Comparison of ENCODE assay signal across 21 cellular contexts in the genomic region with DNA sequence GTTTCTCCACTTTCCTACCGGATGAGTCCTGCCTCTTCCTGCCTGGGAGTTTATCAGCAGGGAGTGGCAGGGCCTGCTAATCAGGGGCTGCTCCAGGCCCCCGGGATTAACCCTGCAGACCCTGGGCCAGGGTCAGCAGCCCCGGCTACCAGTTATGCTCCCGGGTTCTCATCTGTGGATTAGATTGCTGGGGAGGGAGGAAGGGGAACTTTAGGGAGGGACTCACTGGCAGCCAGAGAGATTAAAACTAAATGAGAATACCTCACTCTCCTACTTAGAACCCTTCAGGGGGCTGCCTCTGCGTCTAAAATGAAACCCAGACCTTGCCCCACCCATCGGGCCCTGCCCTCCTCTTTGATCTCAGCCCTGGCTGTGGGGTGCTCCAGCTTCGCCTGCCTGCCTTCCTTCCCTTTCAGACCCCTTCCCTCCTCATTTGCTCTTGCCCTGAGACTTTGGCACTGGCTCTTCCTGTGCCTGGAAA.
DNase-seq lines count a peak whose midpoint lies in the region; ATAC-seq and TF ChIP-seq lines count a peak whose summit lies in the region.
"Had no signal": no experiment of that assay in that cellular context is flagged by ENCODE, and none has a peak within 500 bp of the region (broad histone marks: within the 10 kb centered on the region; RNA-seq: fewer than 3 reads in every experiment).

No MANE protein-coding gene starts in this region.

- H3K9me3 Mint-ChIP-seq in GM23338 (no peaks in the 10 kb centered on the region), endodermal cell (peaks cover 1% of the 10 kb centered on the region), neural progenitor cell (no peaks in the 10 kb centered on the region)

- H3K27ac ChIP-seq in GM23338 (ENCODE audit: low read depth) (no peak overlapping the region), endodermal cell (ENCODE audit: low read depth, low read length) (no peak overlapping the region), neural progenitor cell (no peak overlapping the region)
- H3K27ac ChIP-seq: HL-60 had no signal

- H2AFZ ChIP-seq in GM23338 (peak overlapping the region; percentile 91; the same call in 1 of the 2 replicates), neural progenitor cell (replicated peaks) (peak overlapping the region; percentile 47)

- H3K27me3 Mint-ChIP-seq in GM23338 (ENCODE audit: insufficient read depth, low read depth, poor library complexity): peaks cover 60% of the 10 kb centered on the region
- peaks cover 69% of the 10 kb centered on the region for H3K27me3 Mint-ChIP-seq in endodermal cell (ENCODE audit: insufficient read depth)
- peaks cover 49% of the 10 kb centered on the region for H3K27me3 Mint-ChIP-seq in neural progenitor cell (ENCODE audit: insufficient read depth, low read depth)

- H3K36me3 Mint-ChIP-seq in GM23338 (ENCODE audit: low read depth) (no peaks in the 10 kb centered on the region), endodermal cell (ENCODE audit: low read depth) (no peaks in the 10 kb centered on the region), neural progenitor cell (no peaks in the 10 kb centered on the region)

- H3F3A ChIP-seq in GM23338 (replicated peaks; ENCODE audit: low read depth) (peaks cover 7% of the 10 kb centered on the region; the same call in 1 of the 2 replicates), neural progenitor cell (ENCODE audit: low read depth) (peaks cover 20% of the 10 kb centered on the region)

- H3K4me3 ChIP-seq in GM23338 (peak overlapping the region; percentile 13; the same call in 1 of the 2 replicates), endodermal cell (ENCODE audit: low read length) (peak overlapping the region; percentile 20), neural progenitor cell (no peak overlapping the region)
- H3K4me3 ChIP-seq: K562 had no signal

- WGBS in endodermal cell (ENCODE audit: insufficient coverage in 1 of 2, insufficient read length in 1 of 2), 2 experiments: 8 to 21% methylated on average over 3 to 7 of the region's 7 CpGs

- no peaks in the 10 kb centered on the region for H3K9me3 ChIP-seq in endodermal cell (ENCODE audit: control insufficient read depth, low read length)
- no peaks in the 10 kb centered on the region for H3K9me3 ChIP-seq in neural progenitor cell (ENCODE audit: low read depth)

- ATAC-seq in GM23338 (peak; percentile 6), GM19324 (IDR thresholded peaks at IDR 0.05; ENCODE audit: low FRiP score, unreplicated experiment) (no peak)
- ATAC-seq: K562 had no signal

- no peaks in the 10 kb centered on the region for H3K9me2 ChIP-seq in GM23338 (ENCODE audit: insufficient read depth)

- H3K36me3 ChIP-seq in GM23338 (ENCODE audit: insufficient read depth): no peaks in the 10 kb centered on the region
- H3K36me3 ChIP-seq in endodermal cell (ENCODE audit: control insufficient read depth, insufficient read depth, low read length): no peaks in the 10 kb centered on the region
- H3K36me3 ChIP-seq in neural progenitor cell: no peaks in the 10 kb centered on the region

- no peak for TF ChIP-seq CTCF in GM23338 (conservative IDR thresholded peaks at IDR 0.05; ENCODE audit: low read depth in 2 of 2)
- no peak for TF ChIP-seq CTCF in endodermal cell (conservative IDR thresholded peaks at IDR 0.05)
- TF ChIP-seq CTCF in neural progenitor cell (IDR thresholded peaks at IDR 0.05): no peak

- peaks cover 28% of the 10 kb centered on the region for H3K4me1 ChIP-seq in GM23338 (ENCODE audit: insufficient read depth)
- peaks cover 5% of the 10 kb centered on the region for H3K4me1 ChIP-seq in endodermal cell (ENCODE audit: control insufficient read depth, insufficient read depth, low read length)
- peaks cover 28% of the 10 kb centered on the region for H3K4me1 ChIP-seq in neural progenitor cell

- H3K4me1 Mint-ChIP-seq in GM23338 (peaks cover 17% of the 10 kb centered on the region), endodermal cell (peaks cover 30% of the 10 kb centered on the region), neural progenitor cell (peaks cover 19% of the 10 kb centered on the region)

- H3K4me3 Mint-ChIP-seq in GM23338 (peak overlapping the region; percentile 3; the same call in 1 of the 3 replicates), endodermal cell (peak overlapping the region; percentile 18), neural progenitor cell (peak overlapping the region; percentile 19)

- H3K9ac ChIP-seq in endodermal cell (ENCODE audit: extremely low read depth, low read length, poor library complexity, severe bottlenecking): no peak overlapping the region
- no peak overlapping the region for H3K9ac ChIP-seq in neural progenitor cell

- H3K27me3 ChIP-seq in GM23338 (ENCODE audit: insufficient read depth) (peaks cover 84% of the 10 kb centered on the region), endodermal cell (ENCODE audit: control insufficient read depth, insufficient read depth, low read length, poor library complexity, severe bottlenecking) (peaks cover 47% of the 10 kb centered on the region), neural progenitor cell (peaks cover 68% of the 10 kb centered on the region)

- DNase-seq in GM23338 (ENCODE audit: low spot score): peak; percentile 43
- DNase-seq in LoVo (ENCODE audit: low spot score): peak; percentile 56
- DNase-seq in endodermal cell: peak; percentile 78
- peak; percentile 57 for DNase-seq in neural progenitor cell (ENCODE audit: low spot score)
- no peak for DNase-seq in NCI-H748 treated with DMSO at 0.1 percent for 48 hours (lab: John Stamatoyannopoulos, UW)
- DNase-seq in NCI-H1417 treated with DMSO at 0.1 percent for 48 hours (lab: John Stamatoyannopoulos, UW): no peak
- DNase-seq in NCI-H2029 treated with DMSO at 0.1 percent for 48 hours (lab: John Stamatoyannopoulos, UW): no peak
- DNase-seq: AML-193; COR-L47; DMS153; HCEC 1CT; NCI-H146; NCI-H2081 treated with DMSO at 0.1 percent for 48 hours; NCI-H524; NK-92 treated with Interleukin-12 subunit alpha and Interleukin-12 subunit beta, amount 100 ng/mL, for 24 hours; OCI-M1; RPMI8226; SIG-M5 had no signal

- H3K79me2 ChIP-seq in GM23338 (replicated peaks; ENCODE audit: insufficient read depth) (no peaks in the 10 kb centered on the region), neural progenitor cell (ENCODE audit: low read depth) (no peaks in the 10 kb centered on the region)

- H4K20me1 ChIP-seq in GM23338 (replicated peaks; ENCODE audit: insufficient read depth): peaks cover 3% of the 10 kb centered on the region; the same call in 1 of the 2 replicates
- no peaks in the 10 kb centered on the region for H4K20me1 ChIP-seq in neural progenitor cell (ENCODE audit: low read depth)

- no peak overlapping the region for H3K27ac Mint-ChIP-seq in GM23338
- H3K27ac Mint-ChIP-seq in endodermal cell: peak overlapping the region; percentile 61
- H3K27ac Mint-ChIP-seq in neural progenitor cell: no peak overlapping the region

- peak overlapping the region; percentile 65; the same call in 1 of the 2 replicates for H3K4me2 ChIP-seq in GM23338
- peak overlapping the region; percentile 48 for H3K4me2 ChIP-seq in neural progenitor cell

TF ChIP-seq in GM23338, 12 proteins besides CTCF, POLR2A, EP300 and RAD21 (continues in another document):
- TF ChIP-seq EZH2 (IDR thresholded peaks at IDR 0.05; ENCODE audit: low read depth, unreplicated experiment) (no peak), EZH2phosphoT487 (IDR thresholded peaks at IDR 0.05; ENCODE audit: unreplicated experiment) (no peak), ZNF114 (CRISPR knock-in tag; IDR thresholded peaks at IDR 0.05) (no peak), POLR2AphosphoS5 (IDR thresholded peaks at IDR 0.05; ENCODE audit: low read depth) (no peak), NANOG (IDR thresholded peaks at IDR 0.05; ENCODE audit: borderline replicate concordance) (no peak)
- TF ChIP-seq, protein P1, sequence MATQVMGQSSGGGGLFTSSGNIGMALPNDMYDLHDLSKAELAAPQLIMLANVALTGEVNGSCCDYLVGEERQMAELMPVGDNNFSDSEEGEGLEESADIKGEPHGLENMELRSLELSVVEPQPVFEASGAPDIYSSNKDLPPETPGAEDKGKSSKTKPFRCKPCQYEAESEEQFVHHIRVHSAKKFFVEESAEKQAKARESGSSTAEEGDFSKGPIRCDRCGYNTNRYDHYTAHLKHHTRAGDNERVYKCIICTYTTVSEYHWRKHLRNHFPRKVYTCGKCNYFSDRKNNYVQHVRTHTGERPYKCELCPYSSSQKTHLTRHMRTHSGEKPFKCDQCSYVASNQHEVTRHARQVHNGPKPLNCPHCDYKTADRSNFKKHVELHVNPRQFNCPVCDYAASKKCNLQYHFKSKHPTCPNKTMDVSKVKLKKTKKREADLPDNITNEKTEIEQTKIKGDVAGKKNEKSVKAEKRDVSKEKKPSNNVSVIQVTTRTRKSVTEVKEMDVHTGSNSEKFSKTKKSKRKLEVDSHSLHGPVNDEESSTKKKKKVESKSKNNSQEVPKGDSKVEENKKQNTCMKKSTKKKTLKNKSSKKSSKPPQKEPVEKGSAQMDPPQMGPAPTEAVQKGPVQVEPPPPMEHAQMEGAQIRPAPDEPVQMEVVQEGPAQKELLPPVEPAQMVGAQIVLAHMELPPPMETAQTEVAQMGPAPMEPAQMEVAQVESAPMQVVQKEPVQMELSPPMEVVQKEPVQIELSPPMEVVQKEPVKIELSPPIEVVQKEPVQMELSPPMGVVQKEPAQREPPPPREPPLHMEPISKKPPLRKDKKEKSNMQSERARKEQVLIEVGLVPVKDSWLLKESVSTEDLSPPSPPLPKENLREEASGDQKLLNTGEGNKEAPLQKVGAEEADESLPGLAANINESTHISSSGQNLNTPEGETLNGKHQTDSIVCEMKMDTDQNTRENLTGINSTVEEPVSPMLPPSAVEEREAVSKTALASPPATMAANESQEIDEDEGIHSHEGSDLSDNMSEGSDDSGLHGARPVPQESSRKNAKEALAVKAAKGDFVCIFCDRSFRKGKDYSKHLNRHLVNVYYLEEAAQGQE (IDR thresholded peaks at IDR 0.05; ENCODE audit: unreplicated experiment): no peak

Comparison
In these comparisons a context has a peak if more than half of its experiments do, and no peak if none do; other contexts are left out.
1. DNase-seq: peak in GM23338 (single experiment), LoVo (single experiment), endodermal cell (single experiment) and neural progenitor cell (single experiment); none in NCI-H748 treated with DMSO at 0.1 percent for 48 hours (single experiment), NCI-H1417 treated with DMSO at 0.1 percent for 48 hours (single experiment) and NCI-H2029 treated with DMSO at 0.1 percent for 48 hours (single experiment).
2. Peak in every context shown above with its lines, with median percentiles within 50 percentile points of each other: H3K4me3 Mint-ChIP-seq.